ENCODE assay signal across 25 cellular contexts in genomic region chr12:254039-254438, GRCh38.
"Had no signal": no experiment of that assay in that cellular context is flagged by ENCODE, and none has a peak within 500 bp of the region (broad histone marks: within the 10 kb centered on the region; RNA-seq: fewer than 3 reads in every experiment).

No MANE protein-coding gene starts in this region.

- H3K36me3 Mint-ChIP-seq: activated naive CD4-positive, alpha-beta T cell treated with anti-CD3 and anti-CD28 coated beads, Interleukin-2, amount 10 ng/mL, durations not matched to agents 7 days and 5 days had no signal

- DNase-seq: activated CD4-positive, alpha-beta T cell treated with anti-CD3 and anti-CD28 coated beads for 1 hour; activated CD4-positive, alpha-beta T cell treated with anti-CD3 and anti-CD28 coated beads, Interleukin-2, amount 50 U/mL, for 48 hours; activated effector memory CD4-positive, alpha-beta T cell treated with Interleukin-2 at 50 U/mL for 16 hours; activated naive CD4-positive, alpha-beta T cell treated with anti-CD3 and anti-CD28 coated beads, Interleukin-2, amount 10 ng/mL, durations not matched to agents 7 days and 5 days; activated T-cell treated with anti-CD3 and anti-CD28 coated beads, Interleukin-2, amount 50 U/mL, for 72 hours; amygdala; colonic mucosa; dorsolateral prefrontal cortex; left cardiac atrium; mesenchymal stem cell; mucosa of descending colon; ovary; psoas muscle; right cardiac atrium; stimulated activated CD4-positive, alpha-beta T cell treated with anti-CD3 and anti-CD28 coated beads, Interleukin-12 subunit alpha, Interleukin-12 subunit beta, amount 100 ng/mL, for 4 hours; substantia nigra; T-helper 1 cell; thyroid gland; upper lobe of right lung; WERI-Rb-1 had no signal

- H3K4me1 ChIP-seq: colonic mucosa, psoas muscle, upper lobe of right lung had no signal

- H3K9me3 ChIP-seq: colonic mucosa, mucosa of descending colon, ovary, psoas muscle, thyroid gland, upper lobe of right lung had no signal

- H3K36me3 ChIP-seq: colonic mucosa, ovary, thyroid gland, upper lobe of right lung, WERI-Rb-1 had no signal

- H3K27ac ChIP-seq: colonic mucosa, epithelial cell of prostate, ovary, psoas muscle, thyroid gland, upper lobe of right lung, WERI-Rb-1 had no signal

- H3K4me3 Mint-ChIP-seq: activated naive CD4-positive, alpha-beta T cell treated with anti-CD3 and anti-CD28 coated beads, Interleukin-2, amount 10 ng/mL, durations not matched to agents 7 days and 5 days; activated T-cell treated with anti-CD3 and anti-CD28 coated beads, Interleukin-2, amount 50 U/mL, for 72 hours; stimulated activated naive CD8-positive, alpha-beta T cell treated with anti-CD3 and anti-CD28 coated beads, Interleukin-15, Interleukin-2, amounts not matched to agents 100 ng/mL and 50 ng/mL, for 24 hours had no signal

- H3K27me3 ChIP-seq: colonic mucosa, dorsolateral prefrontal cortex, ovary, thyroid gland had no signal

- FAIRE-seq: bronchial epithelial cell, islet of Langerhans, TTC549 had no signal

- H3K9me3 Mint-ChIP-seq: activated naive CD4-positive, alpha-beta T cell treated with anti-CD3 and anti-CD28 coated beads, Interleukin-2, amount 10 ng/mL, durations not matched to agents 7 days and 5 days; activated T-cell treated with anti-CD3 and anti-CD28 coated beads, Interleukin-2, amount 50 U/mL, for 72 hours; stimulated activated naive CD8-positive, alpha-beta T cell treated with anti-CD3 and anti-CD28 coated beads, Interleukin-15, Interleukin-2, amounts not matched to agents 100 ng/mL and 50 ng/mL, for 24 hours had no signal

- H3K4me3 ChIP-seq: colonic mucosa, dorsolateral prefrontal cortex, mucosa of descending colon, ovary, psoas muscle, thyroid gland, upper lobe of right lung had no signal

- H3K27ac Mint-ChIP-seq: activated naive CD4-positive, alpha-beta T cell treated with anti-CD3 and anti-CD28 coated beads, Interleukin-2, amount 10 ng/mL, durations not matched to agents 7 days and 5 days; activated T-cell treated with anti-CD3 and anti-CD28 coated beads, Interleukin-2, amount 50 U/mL, for 72 hours; stimulated activated naive CD8-positive, alpha-beta T cell treated with anti-CD3 and anti-CD28 coated beads, Interleukin-15, Interleukin-2, amounts not matched to agents 100 ng/mL and 50 ng/mL, for 24 hours had no signal

- H3K4me1 Mint-ChIP-seq: activated naive CD4-positive, alpha-beta T cell treated with anti-CD3 and anti-CD28 coated beads, Interleukin-2, amount 10 ng/mL, durations not matched to agents 7 days and 5 days had no signal
